In the genomic region with DNA sequence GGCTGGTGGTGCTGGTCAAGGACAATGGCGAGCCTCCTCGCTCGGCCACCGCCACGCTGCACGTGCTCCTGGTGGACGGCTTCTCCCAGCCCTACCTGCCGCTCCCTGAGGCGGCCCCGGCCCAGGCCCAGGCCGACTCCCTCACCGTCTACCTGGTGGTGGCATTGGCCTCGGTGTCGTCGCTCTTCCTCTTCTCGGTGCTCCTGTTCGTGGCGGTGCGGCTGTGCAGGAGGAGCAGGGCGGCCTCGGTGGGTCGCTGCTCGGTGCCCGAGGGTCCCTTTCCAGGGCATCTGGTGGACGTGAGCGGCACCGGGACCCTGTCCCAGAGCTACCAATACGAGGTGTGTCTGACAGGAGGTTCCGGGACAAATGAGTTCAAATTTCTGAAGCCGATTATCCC, we compare ENCODE assay signal across 3 cellular contexts. TPM values are rescaled to one million over a fixed set of nuclear protein-coding genes. Genes with fewer than 3 reads are reported as not detected.
"Had no signal": no experiment of that assay in that cellular context is flagged by ENCODE, and none has a peak within 500 bp of the region (broad histone marks: within the 10 kb centered on the region; RNA-seq: fewer than 3 reads in every experiment).

No MANE protein-coding gene starts in this region.

RNA-seq across cellular contexts. Expression of gene PCDHB13, which starts 11.7 kb away (rescaled TPM):
- total RNA-seq: PC-9 had no signal

RNA-seq across cellular contexts. Expression of gene PCDHB12, which starts 16.9 kb away (rescaled TPM):
- total RNA-seq: OCI-LY7, PC-9 had no signal

RNA-seq across cellular contexts. Expression of gene PCDHB15, which starts 19.8 kb away (rescaled TPM):
- total RNA-seq: OCI-LY7, PC-3, PC-9 had no signal

RNA-seq across cellular contexts. Expression of gene PCDHB11, which starts 26.0 kb away (rescaled TPM):
- total RNA-seq: OCI-LY7, PC-9 had no signal
